Comparison of ENCODE assay signal across 17 cellular contexts in genomic region chr17:50318551-50319310, GRCh38. TPM values are rescaled to one million over a fixed set of nuclear protein-coding genes. Genes with fewer than 3 reads are reported as not detected.
A peak's percentile ranks its signal among the peaks of the same experiment; 100 is the strongest.
DNase-seq lines count a peak whose midpoint lies in the region; ATAC-seq, FAIRE-seq and TF ChIP-seq lines count a peak whose summit lies in the region.
"Had no signal": no experiment of that assay in that cellular context is flagged by ENCODE, and none has a peak within 500 bp of the region (broad histone marks: within the 10 kb centered on the region; RNA-seq: fewer than 3 reads in every experiment).

No MANE protein-coding gene starts in this region.

- BruUV-seq in K562 (replicated peaks; lab: Mats Ljungman, UMichigan) = no TSS peak

- TF ChIP-seq CTCF in K562 (IDR thresholded peaks at IDR 0.05 in 2 of 3, conservative IDR thresholded peaks at IDR 0.05 in 1 of 3; ENCODE audit: insufficient read depth in 2 of 3, low read depth in 1 of 3, low read length in 3 of 3) (no peak), vagina (IDR thresholded peaks at IDR 0.05) (no peak)

- no peaks in the 10 kb centered on the region; a peak in 1 of 5 replicates for H3K4me1 ChIP-seq in K562 (replicated peaks in 1 of 2; ENCODE audit: control insufficient read depth in 2 of 2, insufficient read depth in 2 of 2, low read length in 2 of 2)
- H3K4me1 ChIP-seq in vagina = peaks cover 18% of the 10 kb centered on the region
- H3K4me1 ChIP-seq: pancreas had no signal

- H3K4me2 ChIP-seq in K562 (ENCODE audit: insufficient read depth, low read length) = no peak overlapping the region

- TF ChIP-seq POLR2A in K562 (conservative IDR thresholded peaks at IDR 0.05) (no peak), vagina (IDR thresholded peaks at IDR 0.05) (no peak)

- TF ChIP-seq RAD21 in K562 (CRISPR knock-in tag; conservative IDR thresholded peaks at IDR 0.05 in 1 of 2, IDR thresholded peaks at IDR 0.05 in 1 of 2) = no peak

- no peaks in the 10 kb centered on the region for H3K79me2 ChIP-seq in K562 (ENCODE audit: control insufficient read depth, insufficient read depth, low read length)

- 21% methylated on average over 10 of the region's 10 CpGs for WGBS in K562 (ENCODE audit: insufficient coverage, low coverage, missing lambda C conversion rate)

- no peaks in the 10 kb centered on the region for H3K4me1 Mint-ChIP-seq in activated T-cell treated with anti-CD3 and anti-CD28 coated beads, Interleukin-2, amount 50 U/mL, for 24 hours (ENCODE audit: low read depth)
- H3K4me1 Mint-ChIP-seq: activated naive CD8-positive, alpha-beta T cell treated with anti-CD3 and anti-CD28 coated beads, Interleukin-2, amount 50 U/mL, for 24 hours; central memory CD8-positive, alpha-beta T cell had no signal

- intact Hi-C loops in K562 (cut with micrococcal nuclease) = no loop called here
- intact Hi-C loops in vagina (cut with DNase I) = no loop called here

- no peaks in the 10 kb centered on the region for H3K36me3 Mint-ChIP-seq in activated T-cell treated with anti-CD3 and anti-CD28 coated beads, Interleukin-2, amount 50 U/mL, for 24 hours (ENCODE audit: low read depth)

- CTCF ChIA-PET in K562 (lab: Yijun Ruan, JAX; ENCODE audit: low intra/inter-chr PET ratio) = no interaction called here

- H3K9me3 ChIP-seq in K562 (replicated peaks; ENCODE audit: control insufficient read depth, insufficient read depth, low read depth, low read length) (no peaks in the 10 kb centered on the region), vagina (no peaks in the 10 kb centered on the region)
- H3K9me3 ChIP-seq: pancreas had no signal

- H3K27me3 Mint-ChIP-seq in activated T-cell treated with anti-CD3 and anti-CD28 coated beads, Interleukin-2, amount 50 U/mL, for 24 hours = peaks cover 9% of the 10 kb centered on the region

- POLR2A ChIA-PET in K562 (lab: Yijun Ruan, JAX) = interaction anchor here (0.6 to 1.4 kb wide), 2 partner anchors 98 to 165 kb away, joined by 4 read pairs; no protein-coding TSS in a partner anchor

- peak; percentile 39 for DNase-seq in activated effector memory CD4-positive, alpha-beta T cell treated with anti-CD3 and anti-CD28 coated beads, Interleukin-2, amount 50 U/mL, for 16 hours
- no peak for DNase-seq in activated effector memory CD4-positive, alpha-beta T cell treated with Interleukin-2 at 50 U/mL for 16 hours
- DNase-seq in K562 (ENCODE audit: extremely low read depth in 1 of 4, low spot score in 3 of 4) (peak in 1 of 4 experiments; percentile 20), kidney glomerular epithelial cell (lab: John Stamatoyannopoulos, UW) (peak; percentile 55), vagina (ENCODE audit: extremely low spot score in 2 of 2) (no peak)
- no peak for DNase-seq in activated T-cell treated with anti-CD3 and anti-CD28 coated beads, Interleukin-2, amount 50 U/mL, for 24 hours
- no peak for DNase-seq in activated T-cell treated with anti-CD3 and anti-CD28 coated beads, Interleukin-2, amount 50 U/mL, for 1 hour
- DNase-seq: activated CD4-positive, alpha-beta T cell treated with anti-CD3 and anti-CD28 coated beads for 48 hours; activated naive CD8-positive, alpha-beta T cell treated with anti-CD3 and anti-CD28 coated beads, Interleukin-2, amount 50 U/mL, for 24 hours; EL; NCI-H2081 had no signal

- in situ Hi-C loops in K562 (cut with MboI) = no loop called here

- no peaks in the 10 kb centered on the region for H3K36me3 ChIP-seq in K562 (ENCODE audit: control insufficient read depth, insufficient read depth, low read length)
- no peaks in the 10 kb centered on the region for H3K36me3 ChIP-seq in vagina
- H3K36me3 ChIP-seq: pancreas had no signal

- H3K27ac Mint-ChIP-seq in activated T-cell treated with anti-CD3 and anti-CD28 coated beads, Interleukin-2, amount 50 U/mL, for 24 hours = no peak overlapping the region
- H3K27ac Mint-ChIP-seq: activated naive CD8-positive, alpha-beta T cell treated with anti-CD3 and anti-CD28 coated beads, Interleukin-2, amount 50 U/mL, for 24 hours had no signal

- peak; percentile 52 for ATAC-seq in K562
- no peak for ATAC-seq in HG03460 (IDR thresholded peaks at IDR 0.05; ENCODE audit: unreplicated experiment)
- ATAC-seq: activated naive CD8-positive, alpha-beta T cell treated with anti-CD3 and anti-CD28 coated beads, Interleukin-2, amount 50 U/mL, for 24 hours; GM12878; pancreas had no signal

- no peak overlapping the region for H3K4me3 Mint-ChIP-seq in activated T-cell treated with anti-CD3 and anti-CD28 coated beads, Interleukin-2, amount 50 U/mL, for 24 hours
- H3K4me3 Mint-ChIP-seq: activated naive CD8-positive, alpha-beta T cell treated with anti-CD3 and anti-CD28 coated beads, Interleukin-2, amount 50 U/mL, for 24 hours; central memory CD8-positive, alpha-beta T cell had no signal

- H3K9ac ChIP-seq in K562 (ENCODE audit: insufficient read depth in 1 of 2, low read depth in 2 of 2, low read length in 2 of 2) = no peak overlapping the region; a peak in 1 of 4 replicates

- H3K27me3 ChIP-seq in K562 (ENCODE audit: control insufficient read depth in 2 of 2, insufficient read depth in 2 of 2, low read length in 2 of 2) (peaks cover 16 to 23% of the 10 kb centered on the region in 2 experiments; a peak in 4 of 5 replicates), vagina (no peaks in the 10 kb centered on the region)
- H3K27me3 ChIP-seq: pancreas had no signal

- H3K27ac ChIP-seq in K562 (ENCODE audit: extremely low read depth, low read depth, low read length) (no peak overlapping the region), vagina (peak overlapping the region; percentile 30)
- H3K27ac ChIP-seq: 22Rv1, C4-2B, pancreas had no signal

- peak overlapping the region; percentile 75 for H2AFZ ChIP-seq in K562 (ENCODE audit: low read depth, low read length)

- no peak for TF ChIP-seq EP300 in K562 (IDR thresholded peaks at IDR 0.05; ENCODE audit: low read length)

- no peaks in the 10 kb centered on the region for H3K9me3 Mint-ChIP-seq in activated T-cell treated with anti-CD3 and anti-CD28 coated beads, Interleukin-2, amount 50 U/mL, for 24 hours
- H3K9me3 Mint-ChIP-seq: activated naive CD8-positive, alpha-beta T cell treated with anti-CD3 and anti-CD28 coated beads, Interleukin-2, amount 50 U/mL, for 24 hours; central memory CD8-positive, alpha-beta T cell had no signal

- H3K9me1 ChIP-seq in K562 (ENCODE audit: control insufficient read depth, insufficient read depth, low read length) = no peaks in the 10 kb centered on the region

- H3K4me3 ChIP-seq in K562 (no peak overlapping the region), vagina (peak overlapping the region in 1 of 2 donors; percentile 15)
- H3K4me3 ChIP-seq: GM12878, pancreas had no signal

- H4K20me1 ChIP-seq in K562 (replicated peaks; ENCODE audit: control insufficient read depth, insufficient read depth, low read length) = no peaks in the 10 kb centered on the region

- FAIRE-seq in K562 (lab: Jason Lieb, UNC) = no peak
- FAIRE-seq: GM12878, pancreas had no signal

RNA-seq across cellular contexts. Expression of gene XYLT2, which starts 27.2 kb away (rescaled TPM):
- 16.9 and 49.3 TPM in 2 replicates for total RNA-seq in K562 (2011; cell fraction: chromatin; rRNA removed; ENCODE audit: low replicate concordance)
- total RNA-seq in K562 (2011; cell fraction: nucleolus; rRNA removed) = 28.8 and 34.7 TPM in 2 replicates
- total RNA-seq in K562 (2011; cell fraction: nucleoplasm; rRNA removed) = 27.6 and 29.6 TPM in 2 replicates
- 9.1 and 14.0 TPM in 2 replicates for total RNA-seq in K562 (2014; rRNA removed)
- total RNA-seq in K562 (2014; rRNA removed; fragmentation: Illumina TruSeq; extraction: Trizol) = 2.0 and 2.4 TPM in 2 replicates
- total RNA-seq in K562 (2015; rRNA removed; fragmentation: Illumina TruSeq; extraction: Trizol) = 4.5 and 10.6 TPM in 2 replicates
- total RNA-seq in K562 (2021) = 8.9 and 9.5 TPM in 2 replicates
- 3.8 and 8.4 TPM in 2 replicates for polyA plus RNA-seq in K562 (2011; rRNA removed)
- polyA plus RNA-seq in K562 (2011; cell fraction: cytosol; rRNA removed) = 7.0 and 11.0 TPM in 2 replicates
- 19.7 and 30.0 TPM in 2 replicates for polyA plus RNA-seq in K562 (2011; cell fraction: nucleus; rRNA removed)
- polyA plus RNA-seq in K562 (2012) = 6.2 and 10.6 TPM in 2 replicates
- polyA plus RNA-seq in K562 (2014; fragmentation: Illumina TruSeq; extraction: Trizol) = 4.3 and 6.5 TPM in 2 replicates
- 1 to 10 TPM in 1 of 2 experiments, under 1 TPM in 1; 0.63 to 1.0 TPM for polyA plus RNA-seq in K562 (2014; fragmentation: Nextera tagmentation; extraction: Ambion mirVana)
- 7.3 and 8.0 TPM in 2 replicates for polyA plus RNA-seq in K562 (2014; rRNA removed)
- polyA minus RNA-seq in K562 (2011; rRNA and poly(A)+ RNA removed) = 6.2 and 7.9 TPM in 2 replicates
- polyA minus RNA-seq in K562 (2011; cell fraction: cytosol; rRNA and poly(A)+ RNA removed) = 8.8 and 29.4 TPM in 2 replicates
- 9.4 and 10.1 TPM in 2 replicates for polyA minus RNA-seq in K562 (2011; cell fraction: nucleus; rRNA and poly(A)+ RNA removed)
- total RNA-seq in vagina = 30.4 TPM

RNA-seq across cellular contexts. Expression of gene TMEM92, which starts 44.5 kb away (rescaled TPM):
- 0.62 and 2.3 TPM in 2 replicates for total RNA-seq in K562 (2011; cell fraction: chromatin; rRNA removed; ENCODE audit: low replicate concordance)
- total RNA-seq in K562 (2011; cell fraction: nucleolus; rRNA removed) = 0.79 and 2.2 TPM in 2 replicates
- total RNA-seq in K562 (2011; cell fraction: nucleoplasm; rRNA removed) = 0.44 and 1.2 TPM in 2 replicates
- total RNA-seq in K562 (2014; rRNA removed) = 0.32 TPM in 1 of 2 replicates, not detected in the other
- 0.10 and 0.18 TPM in 2 replicates for total RNA-seq in K562 (2014; rRNA removed; fragmentation: Illumina TruSeq; extraction: Trizol)
- total RNA-seq in K562 (2015; rRNA removed; fragmentation: Illumina TruSeq; extraction: Trizol) = 0.14 and 0.23 TPM in 2 replicates
- total RNA-seq in K562 (2021) = 0.40 and 0.47 TPM in 2 replicates
- 0.22 and 1.1 TPM in 2 replicates for polyA plus RNA-seq in K562 (2011; rRNA removed)
- polyA plus RNA-seq in K562 (2011; cell fraction: cytosol; rRNA removed) = 1.3 and 3.2 TPM in 2 replicates
- 1.1 and 1.2 TPM in 2 replicates for polyA plus RNA-seq in K562 (2011; cell fraction: nucleus; rRNA removed)
- 0.73 and 2.3 TPM in 2 replicates for polyA plus RNA-seq in K562 (2012)
- polyA plus RNA-seq in K562 (2014; fragmentation: Illumina TruSeq; extraction: Trizol) = 2.1 and 2.6 TPM in 2 replicates
- polyA plus RNA-seq in K562 (2014; fragmentation: Nextera tagmentation; extraction: Ambion mirVana) = under 1 TPM; 0.59 to 0.81 TPM
- polyA plus RNA-seq in K562 (2014; rRNA removed) = 0.09 and 0.49 TPM in 2 replicates
- 0.32 and 0.60 TPM in 2 replicates for polyA minus RNA-seq in K562 (2011; rRNA and poly(A)+ RNA removed)
- 0.64 and 2.3 TPM in 2 replicates for polyA minus RNA-seq in K562 (2011; cell fraction: cytosol; rRNA and poly(A)+ RNA removed)
- polyA minus RNA-seq in K562 (2011; cell fraction: nucleus; rRNA and poly(A)+ RNA removed) = 1.1 and 3.0 TPM in 2 replicates
- 0.74 TPM for total RNA-seq in vagina

RNA-seq across cellular contexts. Expression of gene MRPL27, which starts 54.3 kb away (rescaled TPM):
- 59.4 and 90.8 TPM in 2 replicates for total RNA-seq in K562 (2011; cell fraction: chromatin; rRNA removed; ENCODE audit: low replicate concordance)
- total RNA-seq in K562 (2011; cell fraction: nucleolus; rRNA removed) = 82.5 and 90.0 TPM in 2 replicates
- 74.9 and 93.1 TPM in 2 replicates for total RNA-seq in K562 (2011; cell fraction: nucleoplasm; rRNA removed)
- total RNA-seq in K562 (2014; rRNA removed) = 99.4 and 102 TPM in 2 replicates
- total RNA-seq in K562 (2014; rRNA removed; fragmentation: Illumina TruSeq; extraction: Trizol) = 122 and 142 TPM in 2 replicates
- 123 and 127 TPM in 2 replicates for total RNA-seq in K562 (2015; rRNA removed; fragmentation: Illumina TruSeq; extraction: Trizol)
- 96.3 and 98.2 TPM in 2 replicates for total RNA-seq in K562 (2021)
- 127 and 146 TPM in 2 replicates for polyA plus RNA-seq in K562 (2011; rRNA removed)
- 138 and 159 TPM in 2 replicates for polyA plus RNA-seq in K562 (2011; cell fraction: cytosol; rRNA removed)
- polyA plus RNA-seq in K562 (2011; cell fraction: nucleus; rRNA removed) = 67.4 and 86.4 TPM in 2 replicates
- 72.3 and 119 TPM in 2 replicates for polyA plus RNA-seq in K562 (2012)
- polyA plus RNA-seq in K562 (2014; fragmentation: Illumina TruSeq; extraction: Trizol) = 103 and 105 TPM in 2 replicates
- polyA plus RNA-seq in K562 (2014; fragmentation: Nextera tagmentation; extraction: Ambion mirVana) = 100 to 1,000 TPM; 388 to 401 TPM
- polyA plus RNA-seq in K562 (2014; rRNA removed) = 138 and 143 TPM in 2 replicates
- polyA minus RNA-seq in K562 (2011; rRNA and poly(A)+ RNA removed) = 80.5 and 86.3 TPM in 2 replicates
- polyA minus RNA-seq in K562 (2011; cell fraction: cytosol; rRNA and poly(A)+ RNA removed) = 18.6 and 40.0 TPM in 2 replicates
- polyA minus RNA-seq in K562 (2011; cell fraction: nucleus; rRNA and poly(A)+ RNA removed) = 31.5 and 50.3 TPM in 2 replicates
- 41.7 TPM for total RNA-seq in vagina

RNA-seq across cellular contexts. Expression of gene EME1, which starts 54.3 kb away (rescaled TPM):
- total RNA-seq in K562 (2011; cell fraction: chromatin; rRNA removed; ENCODE audit: low replicate concordance) = 119 and 126 TPM in 2 replicates
- total RNA-seq in K562 (2011; cell fraction: nucleolus; rRNA removed) = 73.0 and 74.5 TPM in 2 replicates
- 64.3 and 82.1 TPM in 2 replicates for total RNA-seq in K562 (2011; cell fraction: nucleoplasm; rRNA removed)
- total RNA-seq in K562 (2014; rRNA removed) (18.8 and 28.0 TPM in 2 replicates), K562 (2014; rRNA removed; fragmentation: Illumina TruSeq; extraction: Trizol) (17.6 and 21.4 TPM in 2 replicates), K562 (2015; rRNA removed; fragmentation: Illumina TruSeq; extraction: Trizol) (16.6 and 17.6 TPM in 2 replicates), K562 (2021) (16.8 and 20.1 TPM in 2 replicates), vagina (2.9 TPM)
- polyA plus RNA-seq in K562 (2011; rRNA removed) (44.1 and 61.3 TPM in 2 replicates), K562 (2014; fragmentation: Illumina TruSeq; extraction: Trizol) (20.9 and 24.0 TPM in 2 replicates), K562 (2014; fragmentation: Nextera tagmentation; extraction: Ambion mirVana) (10 to 100 TPM; 14.6 to 27.4 TPM), K562 (2014; rRNA removed) (28.7 TPM in 2 replicates)
- polyA plus RNA-seq in K562 (2011; cell fraction: cytosol; rRNA removed) = 15.3 and 28.4 TPM in 2 replicates
- polyA plus RNA-seq in K562 (2011; cell fraction: nucleus; rRNA removed) = 254 and 409 TPM in 2 replicates
- polyA plus RNA-seq in K562 (2012) = 42.1 and 48.1 TPM in 2 replicates
- polyA minus RNA-seq in K562 (2011; rRNA and poly(A)+ RNA removed) = 24.1 and 34.7 TPM in 2 replicates
- polyA minus RNA-seq in K562 (2011; cell fraction: cytosol; rRNA and poly(A)+ RNA removed) = 7.2 and 9.6 TPM in 2 replicates
- 28.1 and 57.5 TPM in 2 replicates for polyA minus RNA-seq in K562 (2011; cell fraction: nucleus; rRNA and poly(A)+ RNA removed)

Comparison
In these comparisons a context has a peak if more than half of its experiments do, and no peak if none do; other contexts are left out.
1. DNase-seq: peak in activated effector memory CD4-positive, alpha-beta T cell treated with anti-CD3 and anti-CD28 coated beads, Interleukin-2, amount 50 U/mL, for 16 hours (single experiment) and kidney glomerular epithelial cell (single experiment); none in activated effector memory CD4-positive, alpha-beta T cell treated with Interleukin-2 at 50 U/mL for 16 hours (single experiment), vagina (0 of 2), activated T-cell treated with anti-CD3 and anti-CD28 coated beads, Interleukin-2, amount 50 U/mL, for 24 hours (single experiment) and activated T-cell treated with anti-CD3 and anti-CD28 coated beads, Interleukin-2, amount 50 U/mL, for 1 hour (single experiment).